Comparison of ENCODE assay signal across 14 cellular contexts in the genomic region with DNA sequence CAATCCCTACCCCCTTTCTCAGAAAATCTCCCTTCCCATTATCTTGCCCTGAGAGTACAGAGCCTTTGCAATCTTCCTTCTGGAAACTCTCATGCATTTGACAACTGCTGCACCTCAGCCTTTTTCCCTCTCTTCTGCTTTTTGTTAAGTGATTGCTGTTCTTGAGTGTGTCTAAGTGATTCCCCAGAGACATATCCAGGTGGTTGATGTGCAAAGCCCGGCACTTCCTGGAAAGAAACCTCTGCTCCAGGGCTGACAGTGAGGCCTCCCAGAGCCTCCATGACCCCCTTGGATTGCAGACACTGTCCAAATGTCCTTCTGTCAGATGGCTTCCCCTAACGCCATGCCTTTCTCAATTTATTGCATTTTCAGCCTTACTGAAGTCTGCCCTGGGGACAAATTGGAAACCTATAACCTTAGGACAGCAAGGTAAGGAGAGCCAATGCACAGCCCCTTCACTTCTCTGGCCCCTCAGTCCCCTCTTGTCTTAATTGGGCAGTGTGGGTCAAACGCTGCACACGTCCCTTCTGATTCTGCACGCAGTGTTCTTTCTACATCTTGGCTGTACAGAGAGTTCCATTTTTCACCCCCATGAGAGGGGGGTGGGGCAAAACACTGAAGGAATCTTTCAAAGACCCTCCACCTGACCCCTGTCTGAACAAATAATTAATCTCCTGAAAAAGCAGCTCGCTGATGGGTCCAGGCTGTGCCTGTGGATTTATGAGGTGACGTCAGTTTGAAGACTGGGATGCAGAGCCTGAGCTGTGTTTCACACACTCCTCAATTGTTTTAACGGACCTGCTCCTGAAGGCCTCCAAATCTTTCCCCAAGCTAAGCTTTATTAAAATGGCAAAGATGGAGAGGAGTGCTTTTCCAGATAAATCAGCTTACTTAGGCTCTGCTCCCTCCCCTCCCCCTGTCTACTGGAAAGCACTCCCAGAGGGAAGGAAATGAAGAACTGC.
DNase-seq lines count a peak whose midpoint lies in the region; ATAC-seq and TF ChIP-seq lines count a peak whose summit lies in the region.
"Had no signal": no experiment of that assay in that cellular context is flagged by ENCODE, and none has a peak within 500 bp of the region (broad histone marks: within the 10 kb centered on the region; RNA-seq: fewer than 3 reads in every experiment).

No MANE protein-coding gene starts in this region.

- H3K4me3 ChIP-seq in cardiac muscle cell: no peak overlapping the region
- H3K4me3 ChIP-seq in fibroblast of villous mesenchyme (ENCODE audit: low read depth, low read length): no peak overlapping the region
- H3K4me3 ChIP-seq in prostate gland: no peak overlapping the region
- H3K4me3 ChIP-seq: SJSA1 had no signal

- no peaks in the 10 kb centered on the region for H3K4me1 Mint-ChIP-seq in activated naive CD4-positive, alpha-beta T cell treated with anti-CD3 and anti-CD28 coated beads, Interleukin-2, amount 10 ng/mL, durations not matched to agents 7 days and 5 days

- intact Hi-C loops in left cardiac atrium (cut with DNase I): no loop called here
- intact Hi-C loops in prostate gland (cut with DNase I): loop anchor here (2.0 to 10.0 kb wide), 8 partner anchors 62 to 555 kb away; partner anchors contain the start of gene IGFBP5

- H3K27ac Mint-ChIP-seq in activated naive CD4-positive, alpha-beta T cell treated with anti-CD3 and anti-CD28 coated beads, Interleukin-2, amount 10 ng/mL, durations not matched to agents 7 days and 5 days: no peak overlapping the region
- H3K27ac Mint-ChIP-seq: dendritic cell treated with granulocyte-macrophage colony-stimulating factor and Interleukin-4, amounts not matched to agents 40 ng/mL and 50 ng/mL, for 4 days; naive B cell had no signal

- no peak for ATAC-seq in left cardiac atrium

- peaks cover 4% of the 10 kb centered on the region for H3K27me3 Mint-ChIP-seq in activated naive CD4-positive, alpha-beta T cell treated with anti-CD3 and anti-CD28 coated beads, Interleukin-2, amount 10 ng/mL, durations not matched to agents 7 days and 5 days

- peak overlapping the region; percentile 50 for H3K27ac ChIP-seq in cardiac muscle cell
- peak overlapping the region; percentile 61 to 81 for H3K27ac ChIP-seq in prostate gland
- H3K27ac ChIP-seq: SJSA1 had no signal

- H3K36me3 ChIP-seq in cardiac muscle cell: no peaks in the 10 kb centered on the region
- H3K36me3 ChIP-seq in prostate gland: no peaks in the 10 kb centered on the region
- H3K36me3 ChIP-seq: SJSA1 had no signal

- H3K9me3 Mint-ChIP-seq in activated naive CD4-positive, alpha-beta T cell treated with anti-CD3 and anti-CD28 coated beads, Interleukin-2, amount 10 ng/mL, durations not matched to agents 7 days and 5 days: no peaks in the 10 kb centered on the region
- H3K9me3 Mint-ChIP-seq: dendritic cell treated with granulocyte-macrophage colony-stimulating factor and Interleukin-4, amounts not matched to agents 40 ng/mL and 50 ng/mL, for 4 days had no signal

- in situ Hi-C loops in GM13976 (cut with MboI; ENCODE audit: low sequenced_read_pairs, unreplicated experiment): no loop called here

- 42% methylated on average over 8 of the region's 8 CpGs for WGBS in prostate gland

- no peak for TF ChIP-seq POLR2A in prostate gland (IDR thresholded peaks at IDR 0.05)

- H3K4me1 ChIP-seq in cardiac muscle cell (ENCODE audit: low read depth) (peaks cover 36% of the 10 kb centered on the region), prostate gland (replicated peaks) (peaks cover 8% of the 10 kb centered on the region)
- H3K4me1 ChIP-seq: SJSA1 had no signal

- TF ChIP-seq CTCF in cardiac muscle cell (IDR thresholded peaks at IDR 0.05; ENCODE audit: low read depth, low read length): no peak
- TF ChIP-seq CTCF in fibroblast of villous mesenchyme (IDR thresholded peaks at IDR 0.05; ENCODE audit: insufficient read depth, low read depth, low read length): no peak
- TF ChIP-seq CTCF in prostate gland (IDR thresholded peaks at IDR 0.05): no peak
- TF ChIP-seq CTCF in GM13976 (IDR thresholded peaks at IDR 0.05; ENCODE audit: borderline replicate concordance, control extremely low read depth, extremely low read depth, insufficient read depth, missing control alignments): no peak

- CTCF ChIA-PET in activated naive CD4-positive, alpha-beta T cell treated with anti-CD3 and anti-CD28 coated beads, Interleukin-2, amount 10 ng/mL, durations not matched to agents 7 days and 5 days (lab: Charles Lee): no interaction called here

- H3K9me3 ChIP-seq in cardiac muscle cell (ENCODE audit: low read depth) (no peaks in the 10 kb centered on the region), prostate gland (no peaks in the 10 kb centered on the region)
- H3K9me3 ChIP-seq: SJSA1 had no signal

- H3K27me3 ChIP-seq in cardiac muscle cell (peaks cover 6% of the 10 kb centered on the region), prostate gland (replicated peaks; ENCODE audit: insufficient read depth) (no peaks in the 10 kb centered on the region)
- H3K27me3 ChIP-seq: SJSA1 had no signal

- DNase-seq in cardiac muscle cell (ENCODE audit: low read depth in 1 of 2, low spot score in 1 of 2) (peak in 1 of 2 donors; percentile 43), left cardiac atrium (no peak), fibroblast of villous mesenchyme (ENCODE audit: low read depth) (peak; percentile 82), prostate gland (ENCODE audit: low spot score) (peak; percentile 25), T-helper 2 cell (no peak), GM13976 (ENCODE audit: low spot score) (no peak), SIG-M5 treated with dmso at 0.1 percent for 504 hours (lab: John Stamatoyannopoulos, UW; ENCODE audit: unreplicated experiment) (no peak)
- no peak for DNase-seq in activated naive CD4-positive, alpha-beta T cell treated with anti-CD3 and anti-CD28 coated beads, Interleukin-2, amount 10 ng/mL, durations not matched to agents 7 days and 5 days
- DNase-seq: DMS 273 treated with DMSO at 0.1 percent for 48 hours, MV-4-11, naive B cell, NCI-H774 had no signal

- no peak overlapping the region for H3K4me3 Mint-ChIP-seq in activated naive CD4-positive, alpha-beta T cell treated with anti-CD3 and anti-CD28 coated beads, Interleukin-2, amount 10 ng/mL, durations not matched to agents 7 days and 5 days
- H3K4me3 Mint-ChIP-seq: dendritic cell treated with granulocyte-macrophage colony-stimulating factor and Interleukin-4, amounts not matched to agents 40 ng/mL and 50 ng/mL, for 4 days; naive B cell had no signal

- no peaks in the 10 kb centered on the region for H3K36me3 Mint-ChIP-seq in activated naive CD4-positive, alpha-beta T cell treated with anti-CD3 and anti-CD28 coated beads, Interleukin-2, amount 10 ng/mL, durations not matched to agents 7 days and 5 days
- H3K36me3 Mint-ChIP-seq: naive B cell had no signal

Comparison
In these comparisons a context has a peak if more than half of its experiments do, and no peak if none do; other contexts are left out.
1. DNase-seq: peak in fibroblast of villous mesenchyme (single experiment) and prostate gland (single experiment); none in left cardiac atrium (single experiment), T-helper 2 cell (0 of 5), GM13976 (single experiment), SIG-M5 treated with dmso at 0.1 percent for 504 hours (single experiment) and activated naive CD4-positive, alpha-beta T cell treated with anti-CD3 and anti-CD28 coated beads, Interleukin-2, amount 10 ng/mL, durations not matched to agents 7 days and 5 days (single experiment).